Comparison of ENCODE assay signal across 15 cellular contexts in genomic region chr7:12647364-12648219, GRCh38. TPM values are rescaled to one million over a fixed set of nuclear protein-coding genes. Genes with fewer than 3 reads are reported as not detected.
DNase-seq lines count a peak whose midpoint lies in the region; TF ChIP-seq lines count a peak whose summit lies in the region.
"Had no signal": no experiment of that assay in that cellular context is flagged by ENCODE, and none has a peak within 500 bp of the region (broad histone marks: within the 10 kb centered on the region; RNA-seq: fewer than 3 reads in every experiment).

No MANE protein-coding gene starts in this region.

- no peak overlapping the region for H3K27ac Mint-ChIP-seq in activated T-helper 1 cell treated with anti-CD3 and anti-CD28 coated beads, Interleukin-12 subunit alpha, Interleukin-12 subunit beta, Interleukin-2, Interleukin-4 antibody, amounts not matched to agents 30 ng/mL and 10 ng/mL and 1 ng/mL, durations not matched to agents 14 hours and 24 hours and 36 hours
- H3K27ac Mint-ChIP-seq in activated CD4-positive, alpha-beta T cell treated with anti-CD3 and anti-CD28 coated beads, Interleukin-2, amount 10 ng/mL, durations not matched to agents 24 days and 14 days: no peak overlapping the region
- H3K27ac Mint-ChIP-seq: memory B cell had no signal

- peaks cover 3% of the 10 kb centered on the region for H3K27me3 Mint-ChIP-seq in activated T-helper 1 cell treated with anti-CD3 and anti-CD28 coated beads, Interleukin-12 subunit alpha, Interleukin-12 subunit beta, Interleukin-2, Interleukin-4 antibody, amounts not matched to agents 30 ng/mL and 10 ng/mL and 1 ng/mL, durations not matched to agents 14 hours and 24 hours and 36 hours (ENCODE audit: insufficient read depth)
- H3K27me3 Mint-ChIP-seq in activated CD4-positive, alpha-beta T cell treated with anti-CD3 and anti-CD28 coated beads, Interleukin-2, amount 10 ng/mL, durations not matched to agents 24 days and 14 days: peaks cover 2% of the 10 kb centered on the region
- H3K27me3 Mint-ChIP-seq: memory B cell had no signal

- TF ChIP-seq POLR2A in transverse colon (IDR thresholded peaks at IDR 0.05): no peak

- H3K36me3 Mint-ChIP-seq in activated T-helper 1 cell treated with anti-CD3 and anti-CD28 coated beads, Interleukin-12 subunit alpha, Interleukin-12 subunit beta, Interleukin-2, Interleukin-4 antibody, amounts not matched to agents 30 ng/mL and 10 ng/mL and 1 ng/mL, durations not matched to agents 14 hours and 24 hours and 36 hours (ENCODE audit: low read depth): no peaks in the 10 kb centered on the region
- no peaks in the 10 kb centered on the region for H3K36me3 Mint-ChIP-seq in activated CD4-positive, alpha-beta T cell treated with anti-CD3 and anti-CD28 coated beads, Interleukin-2, amount 10 ng/mL, durations not matched to agents 24 days and 14 days (ENCODE audit: low read depth)

- 70% methylated on average over 6 of the region's 6 CpGs for WGBS in transverse colon (ENCODE audit: low coverage in 1 of 2), 2 donors

- H3K36me3 ChIP-seq in transverse colon: no peaks in the 10 kb centered on the region
- H3K36me3 ChIP-seq: gastrocnemius medialis, upper lobe of left lung had no signal

- no peak overlapping the region for H3K4me3 Mint-ChIP-seq in activated T-helper 1 cell treated with anti-CD3 and anti-CD28 coated beads, Interleukin-12 subunit alpha, Interleukin-12 subunit beta, Interleukin-2, Interleukin-4 antibody, amounts not matched to agents 30 ng/mL and 10 ng/mL and 1 ng/mL, durations not matched to agents 14 hours and 24 hours and 36 hours
- no peak overlapping the region for H3K4me3 Mint-ChIP-seq in activated CD4-positive, alpha-beta T cell treated with anti-CD3 and anti-CD28 coated beads, Interleukin-2, amount 10 ng/mL, durations not matched to agents 24 days and 14 days
- H3K4me3 Mint-ChIP-seq: memory B cell had no signal

- no peaks in the 10 kb centered on the region for H3K27me3 ChIP-seq in transverse colon
- H3K27me3 ChIP-seq: gastrocnemius medialis, upper lobe of left lung had no signal

- no peak overlapping the region for H3K4me3 ChIP-seq in fibroblast of pulmonary artery (replicated peaks; ENCODE audit: low read depth, low read length)
- no peak overlapping the region for H3K4me3 ChIP-seq in transverse colon
- H3K4me3 ChIP-seq: gastrocnemius medialis, psoas muscle, upper lobe of left lung had no signal

- no peak overlapping the region for H3K27ac ChIP-seq in transverse colon
- H3K27ac ChIP-seq: gastrocnemius medialis, psoas muscle, upper lobe of left lung had no signal

- TF ChIP-seq EP300 in transverse colon (IDR thresholded peaks at IDR 0.05; ENCODE audit: low read depth): no peak

- DNase-seq in HS-5 (ENCODE audit: low read depth) (peak; percentile 88), SW 1271 (lab: John Stamatoyannopoulos, UW) (peak; percentile 67 to 83), fibroblast of pulmonary artery (ENCODE audit: low read depth) (peak; percentile 26), transverse colon (peak; percentile 18), NCI-H2196 treated with DMSO at 0.1 percent for 48 hours (lab: John Stamatoyannopoulos, UW; ENCODE audit: unreplicated experiment) (no peak), NCI-H2171 (lab: John Stamatoyannopoulos, UW) (no peak)
- DNase-seq in activated T-helper 1 cell treated with anti-CD3 and anti-CD28 coated beads, Interleukin-12 subunit alpha, Interleukin-12 subunit beta, Interleukin-2, Interleukin-4 antibody, amounts not matched to agents 30 ng/mL and 10 ng/mL and 1 ng/mL, durations not matched to agents 14 hours and 24 hours and 36 hours (ENCODE audit: low spot score): no peak
- no peak for DNase-seq in activated CD4-positive, alpha-beta T cell treated with anti-CD3 and anti-CD28 coated beads, Interleukin-2, amount 10 ng/mL, durations not matched to agents 24 days and 14 days
- DNase-seq: activated CD8-positive, alpha-beta memory T cell treated with anti-CD3 and anti-CD28 coated beads, Interleukin-2, amount 50 U/mL, for 48 hours; gastrocnemius medialis; NCI-H510A treated with DMSO at 0.1 percent for 48 hours; psoas muscle; T-helper 2 cell had no signal

- intact Hi-C loops in transverse colon (cut with DNase I; ENCODE audit: low total_unique reads): no loop called here
- intact Hi-C loops in activated T-helper 1 cell treated with anti-CD3 and anti-CD28 coated beads, Interleukin-12 subunit alpha, Interleukin-12 subunit beta, Interleukin-2, Interleukin-4 antibody, amounts not matched to agents 30 ng/mL and 10 ng/mL and 1 ng/mL, durations not matched to agents 14 hours and 24 hours and 36 hours (cut with micrococcal nuclease): no loop called here
- intact Hi-C loops in activated CD4-positive, alpha-beta T cell treated with anti-CD3 and anti-CD28 coated beads, Interleukin-2, amount 10 ng/mL, durations not matched to agents 24 days and 14 days (cut with micrococcal nuclease): no loop called here

- peaks cover 0 to 5% (median 1%) of the 10 kb centered on the region in 4 donors for H3K4me1 ChIP-seq in transverse colon
- H3K4me1 ChIP-seq: gastrocnemius medialis, psoas muscle, upper lobe of left lung had no signal

- H3K4me1 Mint-ChIP-seq in activated T-helper 1 cell treated with anti-CD3 and anti-CD28 coated beads, Interleukin-12 subunit alpha, Interleukin-12 subunit beta, Interleukin-2, Interleukin-4 antibody, amounts not matched to agents 30 ng/mL and 10 ng/mL and 1 ng/mL, durations not matched to agents 14 hours and 24 hours and 36 hours (ENCODE audit: low read depth): no peaks in the 10 kb centered on the region
- H3K4me1 Mint-ChIP-seq in activated CD4-positive, alpha-beta T cell treated with anti-CD3 and anti-CD28 coated beads, Interleukin-2, amount 10 ng/mL, durations not matched to agents 24 days and 14 days: no peaks in the 10 kb centered on the region
- H3K4me1 Mint-ChIP-seq: memory B cell had no signal

- no peaks in the 10 kb centered on the region for H3K9me3 Mint-ChIP-seq in activated T-helper 1 cell treated with anti-CD3 and anti-CD28 coated beads, Interleukin-12 subunit alpha, Interleukin-12 subunit beta, Interleukin-2, Interleukin-4 antibody, amounts not matched to agents 30 ng/mL and 10 ng/mL and 1 ng/mL, durations not matched to agents 14 hours and 24 hours and 36 hours
- H3K9me3 Mint-ChIP-seq in activated CD4-positive, alpha-beta T cell treated with anti-CD3 and anti-CD28 coated beads, Interleukin-2, amount 10 ng/mL, durations not matched to agents 24 days and 14 days: no peaks in the 10 kb centered on the region
- H3K9me3 Mint-ChIP-seq: memory B cell had no signal

- in situ Hi-C loops in transverse colon (cut with MboI; ENCODE audit: low pct_ligation_motif_present in 1 of 4, low pct_unique_long_range_greater_than_20kb in 1 of 4, low sequenced_read_pairs in 3 of 4): loop anchor here in 3 of 4 donors (10.0 to 25.0 kb wide), 2 partner anchors 615 to 617 kb away; no protein-coding TSS in a partner anchor

- no peak for TF ChIP-seq CTCF in fibroblast of pulmonary artery (IDR thresholded peaks at IDR 0.05; ENCODE audit: low read length, missing control alignments)
- no peak for TF ChIP-seq CTCF in transverse colon (IDR thresholded peaks at IDR 0.05)

- no peaks in the 10 kb centered on the region for H3K9me3 ChIP-seq in transverse colon
- H3K9me3 ChIP-seq: gastrocnemius medialis, psoas muscle, upper lobe of left lung had no signal

RNA-seq across cellular contexts. Expression of gene ARL4A, which starts 39.8 kb away (rescaled TPM):
- total RNA-seq in transverse colon: 100 to 1,000 TPM in 1 of 4 donors, 10 to 100 TPM in 3; 10.5 to 135 (median 74.9) TPM
- total RNA-seq in activated T-helper 1 cell treated with anti-CD3 and anti-CD28 coated beads, Interleukin-12 subunit alpha, Interleukin-12 subunit beta, Interleukin-2, Interleukin-4 antibody, amounts not matched to agents 30 ng/mL and 10 ng/mL and 1 ng/mL, durations not matched to agents 14 hours and 24 hours and 36 hours: 9.5 and 10.2 TPM in 2 replicates
- 8.9 and 11.0 TPM in 2 replicates for total RNA-seq in activated CD4-positive, alpha-beta T cell treated with anti-CD3 and anti-CD28 coated beads, Interleukin-2, amount 10 ng/mL, durations not matched to agents 24 days and 14 days

Comparison
In these comparisons a context has a peak if more than half of its experiments do, and no peak if none do; other contexts are left out.
1. DNase-seq: peak in HS-5 (single experiment), SW 1271 (2 of 2), fibroblast of pulmonary artery (single experiment) and transverse colon (single experiment); none in NCI-H2196 treated with DMSO at 0.1 percent for 48 hours (single experiment), activated T-helper 1 cell treated with anti-CD3 and anti-CD28 coated beads, Interleukin-12 subunit alpha, Interleukin-12 subunit beta, Interleukin-2, Interleukin-4 antibody, amounts not matched to agents 30 ng/mL and 10 ng/mL and 1 ng/mL, durations not matched to agents 14 hours and 24 hours and 36 hours (single experiment), NCI-H2171 (single experiment) and activated CD4-positive, alpha-beta T cell treated with anti-CD3 and anti-CD28 coated beads, Interleukin-2, amount 10 ng/mL, durations not matched to agents 24 days and 14 days (single experiment).